ENCODE assay signal across 17 cellular contexts in the genomic region with DNA sequence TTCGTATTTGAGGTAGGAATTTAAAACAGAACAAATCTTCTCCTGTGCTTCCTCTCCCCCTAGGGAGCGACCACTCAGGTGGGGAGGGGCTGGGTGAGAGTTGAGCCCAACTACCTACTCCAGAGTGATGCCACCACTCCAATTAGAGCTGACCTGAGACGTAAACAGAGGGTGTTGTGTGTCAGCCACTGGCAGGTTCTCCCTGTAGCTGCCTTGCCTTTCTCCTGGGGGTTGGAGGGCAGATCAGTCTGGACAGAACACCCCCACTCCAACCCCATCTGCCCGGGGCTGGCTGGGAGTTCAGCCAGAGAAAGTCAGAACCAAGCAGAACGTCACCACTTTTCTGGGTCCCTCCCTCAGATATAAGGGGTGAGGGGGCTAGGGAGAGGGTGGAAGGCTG. TPM values are rescaled to one million over a fixed set of nuclear protein-coding genes. Genes with fewer than 3 reads are reported as not detected.
DNase-seq lines count a peak whose midpoint lies in the region; ATAC-seq and TF ChIP-seq lines count a peak whose summit lies in the region.
"Had no signal": no experiment of that assay in that cellular context is flagged by ENCODE, and none has a peak within 500 bp of the region (broad histone marks: within the 10 kb centered on the region; RNA-seq: fewer than 3 reads in every experiment).

No MANE protein-coding gene starts in this region.

- H3K4me3 Mint-ChIP-seq in activated T-cell treated with anti-CD3 and anti-CD28 coated beads, Interleukin-2, amount 50 U/mL, for 72 hours, result peak overlapping the region; percentile 66 to 87
- peak overlapping the region; percentile 88 for H3K4me3 Mint-ChIP-seq in activated naive CD8-positive, alpha-beta T cell

- no peak for TF ChIP-seq CTCF in NB4 (IDR thresholded peaks at IDR 0.05; ENCODE audit: low read depth, low read length)
- no peak for TF ChIP-seq CTCF in psoas muscle (IDR thresholded peaks at IDR 0.05)
- TF ChIP-seq CTCF in omental fat pad (IDR thresholded peaks at IDR 0.05), result no peak

- TF ChIP-seq POLR2A in NB4 (IDR thresholded peaks at IDR 0.05; ENCODE audit: extremely low read depth, insufficient read length), result peak; percentile 5

- H3K27me3 Mint-ChIP-seq in activated T-cell treated with anti-CD3 and anti-CD28 coated beads, Interleukin-2, amount 50 U/mL, for 72 hours (ENCODE audit: low read depth), result no peaks in the 10 kb centered on the region
- no peaks in the 10 kb centered on the region for H3K27me3 Mint-ChIP-seq in activated naive CD8-positive, alpha-beta T cell

- DNase-seq in activated T-cell treated with anti-CD3 and anti-CD28 coated beads, Interleukin-2, amount 50 U/mL, for 72 hours, result no peak
- no peak for DNase-seq in activated T-cell treated with anti-CD3 and anti-CD28 coated beads, Interleukin-2, amount 50 U/mL, for 1 hour
- DNase-seq in NB4 (ENCODE audit: low read depth) (no peak), psoas muscle (no peak), omental fat pad (ENCODE audit: low spot score) (no peak), ACHN (no peak)
- DNase-seq in stimulated activated CD4-positive, alpha-beta T cell treated with anti-CD3 and anti-CD28 coated beads, Interleukin-15, amount 100 ng/mL, for 24 hours, result no peak
- DNase-seq: activated CD4-positive, alpha-beta T cell treated with anti-CD3 and anti-CD28 coated beads for 4 hours; AML-193; dorsolateral prefrontal cortex; foreskin melanocyte; left lung; NCI-H1105 treated with DMSO at 0.1 percent for 48 hours had no signal

- no peaks in the 10 kb centered on the region for H3K27me3 ChIP-seq in psoas muscle (ENCODE audit: insufficient read depth in 3 of 3, low read length in 2 of 3)
- H3K27me3 ChIP-seq: ascending aorta, dorsolateral prefrontal cortex had no signal

- H3K4me3 ChIP-seq in NB4 (ENCODE audit: low read depth, low read length) (peak overlapping the region; percentile 84), psoas muscle (no peak overlapping the region)
- H3K4me3 ChIP-seq: ascending aorta, dorsolateral prefrontal cortex, left lung had no signal

- no peaks in the 10 kb centered on the region for H3K9me3 ChIP-seq in psoas muscle
- H3K9me3 ChIP-seq: ascending aorta, left lung had no signal

- intact Hi-C loops in psoas muscle (cut with DNase I), result no loop called here

- in situ Hi-C loops in ACHN (cut with HindIII; ENCODE audit: low pct_ligation_motif_present, low pct_unique_long_range_greater_than_20kb, low sequenced_read_pairs), result no loop called here

- 38 to 62% (median 49%) methylated on average over 5 of the region's 5 CpGs for WGBS in psoas muscle, 3 donors

- no peak for ATAC-seq in activated T-cell treated with anti-CD3 and anti-CD28 coated beads, Interleukin-2, amount 50 U/mL, for 72 hours (replicated peaks in 1 of 2)
- ATAC-seq in psoas muscle, result peak in 1 of 4 donors; percentile 47
- ATAC-seq in omental fat pad (ENCODE audit: low FRiP score), result no peak
- ATAC-seq: HCT116, left lung, SK-N-SH treated with all-trans-retinoic acid at 6 μM for 48 hours had no signal

- peak overlapping the region; percentile 79 for H3K27ac Mint-ChIP-seq in activated T-cell treated with anti-CD3 and anti-CD28 coated beads, Interleukin-2, amount 50 U/mL, for 72 hours
- H3K27ac Mint-ChIP-seq in activated naive CD8-positive, alpha-beta T cell, result peak overlapping the region; percentile 54

- no peaks in the 10 kb centered on the region for H3K9me3 Mint-ChIP-seq in activated T-cell treated with anti-CD3 and anti-CD28 coated beads, Interleukin-2, amount 50 U/mL, for 72 hours
- H3K9me3 Mint-ChIP-seq in activated naive CD8-positive, alpha-beta T cell (ENCODE audit: low read depth), result no peaks in the 10 kb centered on the region

- H3K36me3 ChIP-seq in psoas muscle (ENCODE audit: insufficient read depth in 1 of 2, low read depth in 1 of 2), result peaks cover 0 to 42% of the 10 kb centered on the region in 2 donors

- H3K4me1 ChIP-seq in psoas muscle, result peaks cover 15% of the 10 kb centered on the region

- peaks cover 0 to 8% of the 10 kb centered on the region in 2 donors for H3K36me3 Mint-ChIP-seq in activated T-cell treated with anti-CD3 and anti-CD28 coated beads, Interleukin-2, amount 50 U/mL, for 72 hours (ENCODE audit: insufficient read depth in 2 of 2)
- H3K36me3 Mint-ChIP-seq in activated naive CD8-positive, alpha-beta T cell, result peaks cover 3% of the 10 kb centered on the region

- peaks cover 32% of the 10 kb centered on the region for H3K4me1 Mint-ChIP-seq in activated T-cell treated with anti-CD3 and anti-CD28 coated beads, Interleukin-2, amount 50 U/mL, for 72 hours (ENCODE audit: low read depth)
- H3K4me1 Mint-ChIP-seq in activated naive CD8-positive, alpha-beta T cell (ENCODE audit: low read depth), result peaks cover 14% of the 10 kb centered on the region

- H3K27ac ChIP-seq in psoas muscle, result peak overlapping the region; percentile 7
- H3K27ac ChIP-seq: ascending aorta, left lung had no signal

RNA-seq across cellular contexts. Expression of gene HPDL, which starts 2.0 kb away (rescaled TPM):
- 1 to 10 TPM; 4.5 to 5.9 TPM for total RNA-seq in activated T-cell treated with anti-CD3 and anti-CD28 coated beads, Interleukin-2, amount 50 U/mL, for 72 hours
- total RNA-seq in psoas muscle (1 to 10 TPM in 2 of 4 donors, under 1 TPM in 2; 0.84 to 2.6 (median 1.2) TPM), omental fat pad (1 to 10 TPM in 1 of 4 donors, not detected in 3; 2.0 TPM)
- polyA plus RNA-seq in psoas muscle, result 1 to 10 TPM in 2 of 3 donors, under 1 TPM in 1; 0.73 to 4.9 (median 3.7) TPM
- total RNA-seq: ascending aorta had no signal

RNA-seq across cellular contexts. Expression of gene TOE1, which starts 11.3 kb away (rescaled TPM):
- 10 to 100 TPM; 23.9 to 34.4 TPM for total RNA-seq in activated T-cell treated with anti-CD3 and anti-CD28 coated beads, Interleukin-2, amount 50 U/mL, for 72 hours
- total RNA-seq in psoas muscle, result 1 to 10 TPM; 3.1 to 5.9 (median 3.9) TPM
- polyA plus RNA-seq in psoas muscle, result 1 to 10 TPM; 2.7 to 6.7 (median 4.6) TPM
- total RNA-seq in omental fat pad, result 10 to 100 TPM in 1 of 4 donors, 1 to 10 TPM in 3; 6.1 to 14.3 (median 7.4) TPM

RNA-seq across cellular contexts. Expression of gene MUTYH, which starts 11.6 kb away (rescaled TPM):
- 10 to 100 TPM; 51.9 to 67.9 TPM for total RNA-seq in activated T-cell treated with anti-CD3 and anti-CD28 coated beads, Interleukin-2, amount 50 U/mL, for 72 hours
- total RNA-seq in psoas muscle, result 10 to 100 TPM in 1 of 4 donors, 1 to 10 TPM in 3; 7.7 to 16.6 (median 8.3) TPM
- 10 to 100 TPM in 1 of 3 donors, 1 to 10 TPM in 2; 8.2 to 13.2 (median 9.0) TPM for polyA plus RNA-seq in psoas muscle
- 10 to 100 TPM; 11.5 to 28.1 (median 12.8) TPM for total RNA-seq in omental fat pad
